Comparison of ENCODE assay signal across 1 cellular context in genomic region chr1:52365746-52366516, GRCh38.
TF ChIP-seq lines count a peak whose summit lies in the region.

TSS of gene CC2D1B (minus strand) at chr1:52366205. CDS start at chr1:52364620, 1,585 bp downstream.

TF ChIP-seq in GM12878, 131 proteins besides CTCF, POLR2A, EP300 and RAD21 (continued from another document):
- TF ChIP-seq BCL3 (IDR thresholded peaks at IDR 0.05; ENCODE audit: borderline replicate concordance, insufficient read depth, low read depth, low read length, poor library complexity, severe bottlenecking) (no peak), NBN (IDR thresholded peaks at IDR 0.05) (no peak), NFXL1 (IDR thresholded peaks at IDR 0.05; ENCODE audit: borderline replicate concordance) (no peak), GABPA (IDR thresholded peaks at IDR 0.05; ENCODE audit: low read depth) (no peak), MTA3 (IDR thresholded peaks at IDR 0.05; ENCODE audit: borderline replicate concordance, low read length) (no peak), CHD2 (IDR thresholded peaks at IDR 0.05; ENCODE audit: borderline replicate concordance, low read depth, low read length) (no peak), ESRRA (IDR thresholded peaks at IDR 0.05; ENCODE audit: low read length) (0 out of 2 replicates have a peak, but pooled peaks have one; percentile 27), WRNIP1 (IDR thresholded peaks at IDR 0.05; ENCODE audit: borderline replicate concordance, low read depth, low read length) (no peak), SMAD1 (IDR thresholded peaks at IDR 0.05; ENCODE audit: low read depth, partially characterized antibody) (no peak), ETV6 (conservative IDR thresholded peaks at IDR 0.05 in 1 of 2, IDR thresholded peaks at IDR 0.05 in 1 of 2; ENCODE audit: borderline replicate concordance in 1 of 2, low read depth in 1 of 2) (no peak), SRF (IDR thresholded peaks at IDR 0.05; ENCODE audit: low read depth in 2 of 2, low read length in 2 of 2) (peak in 1 of 2 experiments; percentile 26; a peak in 1 of 4 replicates), POLR2AphosphoS2 (IDR thresholded peaks at IDR 0.05; ENCODE audit: low read depth, low read length) (peak; percentile 88), KDM1A (IDR thresholded peaks at IDR 0.05; ENCODE audit: borderline replicate concordance) (no peak), FOXK2 (IDR thresholded peaks at IDR 0.05) (no peak), CHD1 (IDR thresholded peaks at IDR 0.05; ENCODE audit: low read depth, low read length) (no peak), PML (IDR thresholded peaks at IDR 0.05; ENCODE audit: low read length) (peak; percentile 73; the same call in 1 of the 2 replicates), NR2F1 (conservative IDR thresholded peaks at IDR 0.05) (peak; percentile 67), TARDBP (IDR thresholded peaks at IDR 0.05; ENCODE audit: borderline replicate concordance) (no peak), ATF2 (IDR thresholded peaks at IDR 0.05; ENCODE audit: low read length) (no peak), ZBTB11 (CRISPR knock-in tag; IDR thresholded peaks at IDR 0.05) (no peak), MXI1 (IDR thresholded peaks at IDR 0.05; ENCODE audit: low read depth, low read length) (peak; percentile 61), ZBTB40 (IDR thresholded peaks at IDR 0.05; ENCODE audit: borderline replicate concordance) (no peak), TCF3 (IDR thresholded peaks at IDR 0.05; ENCODE audit: borderline replicate concordance, insufficient read depth, low read depth, low read length) (0 out of 2 replicates have a peak, but pooled peaks have one; percentile 9), ZNF207 (IDR thresholded peaks at IDR 0.05; ENCODE audit: borderline replicate concordance) (peak; percentile 31; the same call in 1 of the 2 replicates), PAX5 (IDR thresholded peaks at IDR 0.05; ENCODE audit: borderline replicate concordance, low read depth, low read length) (no peak), EGR1 (IDR thresholded peaks at IDR 0.05; ENCODE audit: borderline replicate concordance in 1 of 2, low read depth in 2 of 2, low read length in 2 of 2) (0 out of 3 replicates have a peak, but pooled peaks of 1 of the 2 experiments have one; percentile 34), BCL11A (IDR thresholded peaks at IDR 0.05; ENCODE audit: low read depth, low read length) (0 out of 2 replicates have a peak, but pooled peaks have one; percentile 11), TCF7 (IDR thresholded peaks at IDR 0.05; ENCODE audit: borderline replicate concordance) (no peak), POU2F2 (IDR thresholded peaks at IDR 0.05; ENCODE audit: borderline replicate concordance, low read depth, low read length) (peak; percentile 71; the same call in 2 of the 3 replicates), HCFC1 (IDR thresholded peaks at IDR 0.05; ENCODE audit: low read length) (peak; percentile 50; the same call in 1 of the 2 replicates), YY1 (IDR thresholded peaks at IDR 0.05; ENCODE audit: low read depth, low read length) (peak; percentile 24; the same call in 1 of the 2 replicates), ZNF217 (IDR thresholded peaks at IDR 0.05) (no peak; the same call in 1 of the 2 replicates)
